In genomic region chr15:64112077-64112772, GRCh38 we compare ENCODE assay signal across 10 cellular contexts. TPM values are rescaled to one million over a fixed set of nuclear protein-coding genes. Genes with fewer than 3 reads are reported as not detected.
DNase-seq lines count a peak whose midpoint lies in the region; ATAC-seq and TF ChIP-seq lines count a peak whose summit lies in the region.
"Had no signal": no experiment of that assay in that cellular context is flagged by ENCODE, and none has a peak within 500 bp of the region (broad histone marks: within the 10 kb centered on the region; RNA-seq: fewer than 3 reads in every experiment).

No MANE protein-coding gene starts in this region.

- H3K27me3 Mint-ChIP-seq in Caco-2 (ENCODE audit: insufficient read depth, unreplicated experiment) = no peaks in the 10 kb centered on the region
- no peaks in the 10 kb centered on the region for H3K27me3 Mint-ChIP-seq in naive B cell
- no peaks in the 10 kb centered on the region for H3K27me3 Mint-ChIP-seq in effector memory CD8-positive, alpha-beta T cell

- ATAC-seq in naive B cell (ENCODE audit: low read depth in 2 of 2) (no peak), HG02981 (IDR thresholded peaks at IDR 0.05; ENCODE audit: unreplicated experiment) (no peak)
- no peak for ATAC-seq in effector memory CD8-positive, alpha-beta T cell (replicated peaks)

- no peaks in the 10 kb centered on the region; the same call in 1 of the 2 replicates for H3K36me3 ChIP-seq in Caco-2 (ENCODE audit: control insufficient read depth, insufficient read depth, low read length)

- TF ChIP-seq CTCF in Caco-2 (IDR thresholded peaks at IDR 0.05; ENCODE audit: insufficient read depth in 1 of 2, low read depth in 1 of 2, low read length in 1 of 2, severe bottlenecking in 1 of 2, unreplicated experiment in 1 of 2) = no peak

- H3K4me1 Mint-ChIP-seq in Caco-2 (ENCODE audit: low read depth, unreplicated experiment) (peaks cover 7% of the 10 kb centered on the region), naive B cell (peaks cover 46 to 74% (median 68%) of the 10 kb centered on the region in 3 donors)
- peaks cover 19 to 40% of the 10 kb centered on the region in 2 donors for H3K4me1 Mint-ChIP-seq in effector memory CD8-positive, alpha-beta T cell (ENCODE audit: low read depth in 2 of 2)

- CTCF ChIA-PET in Caco-2 (lab: Charles Lee) = interaction anchor here (0.7 to 1.6 kb wide), 3 partner anchors 16 to 66 kb away, joined by 3 to 4 read pairs (median 4); partner anchors contain the start of gene SNX1

- no peaks in the 10 kb centered on the region for H3K27me3 ChIP-seq in Caco-2 (replicated peaks; ENCODE audit: control insufficient read depth, insufficient read depth, low read length)
- H3K27me3 ChIP-seq: tibial nerve had no signal

- H3K9me3 Mint-ChIP-seq in Caco-2 (ENCODE audit: unreplicated experiment) = no peaks in the 10 kb centered on the region
- no peaks in the 10 kb centered on the region for H3K9me3 Mint-ChIP-seq in naive B cell
- H3K9me3 Mint-ChIP-seq in effector memory CD8-positive, alpha-beta T cell = no peaks in the 10 kb centered on the region

- DNase-seq in Caco-2 (peak in 1 of 2 experiments; percentile 5), naive B cell (no peak), hypothalamus (lab: John Stamatoyannopoulos, UW) (no peak)
- DNase-seq in effector memory CD8-positive, alpha-beta T cell = no peak
- DNase-seq: NCI-H1092; NK-92 treated with Interleukin-12 subunit alpha and Interleukin-12 subunit beta, amount 100 ng/mL, for 24 hours had no signal

- peak overlapping the region; percentile 64 for H3K27ac ChIP-seq in angular gyrus (ENCODE audit: low read depth, low read length)
- H3K27ac ChIP-seq: C4-2B had no signal

- peaks cover 11% of the 10 kb centered on the region for H3K4me1 ChIP-seq in Caco-2

- H3K27ac Mint-ChIP-seq in Caco-2 (ENCODE audit: unreplicated experiment) (peak overlapping the region; percentile 23), naive B cell (peak overlapping the region; percentile 85 to 94 (median 90))
- peak overlapping the region in 1 of 2 donors; percentile 42 for H3K27ac Mint-ChIP-seq in effector memory CD8-positive, alpha-beta T cell

- no peak overlapping the region for H3K4me3 Mint-ChIP-seq in Caco-2 (ENCODE audit: unreplicated experiment)
- peak overlapping the region; percentile 21 to 86 (median 76) for H3K4me3 Mint-ChIP-seq in naive B cell
- no peak overlapping the region for H3K4me3 Mint-ChIP-seq in effector memory CD8-positive, alpha-beta T cell

- H3K36me3 Mint-ChIP-seq in Caco-2 (ENCODE audit: insufficient read depth, unreplicated experiment) (peaks cover 29% of the 10 kb centered on the region), naive B cell (peaks cover 16 to 22% of the 10 kb centered on the region in 2 donors)
- H3K36me3 Mint-ChIP-seq in effector memory CD8-positive, alpha-beta T cell (ENCODE audit: insufficient read depth) = peaks cover 47% of the 10 kb centered on the region

- H3K4me3 ChIP-seq in Caco-2 (ENCODE audit: low read depth, low read length) = no peak overlapping the region
- H3K4me3 ChIP-seq: tibial nerve had no signal

- intact Hi-C loops in Caco-2 (cut with micrococcal nuclease; ENCODE audit: unreplicated experiment) = no loop called here

- POLR2A ChIA-PET in Caco-2 (lab: Charles Lee) = no interaction called here

- BruUV-seq in Caco-2 (replicated peaks; lab: Mats Ljungman, UMichigan) = no TSS peak

- no peaks in the 10 kb centered on the region for H3K9me3 ChIP-seq in Caco-2
- H3K9me3 ChIP-seq: tibial nerve had no signal

RNA-seq across cellular contexts. Expression of gene SNX1, which starts 16.4 kb away (rescaled TPM):
- 72.0 and 75.7 TPM in 2 replicates for total RNA-seq in Caco-2 (2022)
- polyA plus RNA-seq in naive B cell (ENCODE audit: low read depth in 6 of 6) = 100 to 1,000 TPM in 2 of 6 donors, 10 to 100 TPM in 4; 56.3 to 109 (median 78.0) TPM

RNA-seq across cellular contexts. Expression of gene CIAO2A, which starts 18.6 kb away (rescaled TPM):
- total RNA-seq in Caco-2 (2022) = 61.6 and 63.7 TPM in 2 replicates
- 100 to 1,000 TPM; 260 to 473 (median 320) TPM for polyA plus RNA-seq in naive B cell (ENCODE audit: low read depth in 6 of 6)

RNA-seq across cellular contexts. Expression of gene SNX22, which starts 39.3 kb away (rescaled TPM):
- total RNA-seq in Caco-2 (2022) = 0.91 and 1.2 TPM in 2 replicates
- polyA plus RNA-seq in naive B cell (ENCODE audit: low read depth in 6 of 6) = 10 to 100 TPM; 55.7 to 95.8 (median 59.7) TPM

RNA-seq across cellular contexts. Expression of gene PPIB, which starts 50.6 kb away (rescaled TPM):
- 458 and 504 TPM in 2 replicates for total RNA-seq in Caco-2 (2022)
- polyA plus RNA-seq in naive B cell (ENCODE audit: low read depth in 6 of 6) = 100 to 1,000 TPM; 419 to 599 (median 451) TPM

Comparison
In these comparisons a context has a peak if more than half of its experiments do, and no peak if none do; other contexts are left out.
1. H3K4me3 Mint-ChIP-seq: peak in naive B cell (8 of 8); none in Caco-2 (single experiment) and effector memory CD8-positive, alpha-beta T cell (0 of 2).